ENCODE assay signal across 10 cellular contexts in genomic region chr6:96157018-96157565, GRCh38.
DNase-seq lines count a peak whose midpoint lies in the region; ATAC-seq and TF ChIP-seq lines count a peak whose summit lies in the region.
"Had no signal": no experiment of that assay in that cellular context is flagged by ENCODE, and none has a peak within 500 bp of the region (broad histone marks: within the 10 kb centered on the region; RNA-seq: fewer than 3 reads in every experiment).

No MANE protein-coding gene starts in this region.

- DNase-seq in astrocyte of the spinal cord (ENCODE audit: low read depth, low spot score) (peak; percentile 14), A172 (ENCODE audit: low spot score) (no peak), foreskin fibroblast (no peak), nucleus accumbens (lab: John Stamatoyannopoulos, UW) (no peak)
- no peak for DNase-seq in activated CD4-positive, CD25-positive, alpha-beta regulatory T cell (lab: John Stamatoyannopoulos, UW)
- DNase-seq: kidney; stimulated activated CD4-positive, alpha-beta T cell treated with anti-CD3 and anti-CD28 coated beads, Interleukin-4, amount 100 ng/mL, for 1 hour had no signal

- in situ Hi-C loops in astrocyte of the spinal cord (cut with HindIII; ENCODE audit: low sequenced_read_pairs): no loop called here

- TF ChIP-seq CTCF in astrocyte of the spinal cord (IDR thresholded peaks at IDR 0.05; ENCODE audit: low read depth, low read length) (no peak), foreskin fibroblast (IDR thresholded peaks at IDR 0.05; ENCODE audit: low read depth, low read length) (no peak)

- ATAC-seq in GM18499 (IDR thresholded peaks at IDR 0.05; ENCODE audit: insufficient read depth, unreplicated experiment) (peak; percentile 78), GM19468 (IDR thresholded peaks at IDR 0.05; ENCODE audit: extremely low read depth, unreplicated experiment) (peak; percentile 85), HG03175 (IDR thresholded peaks at IDR 0.05; ENCODE audit: unreplicated experiment) (peak; percentile 97)

- H3K4me3 ChIP-seq in astrocyte of the spinal cord (ENCODE audit: low read depth, low read length): no peak overlapping the region
- no peak overlapping the region for H3K4me3 ChIP-seq in foreskin fibroblast (ENCODE audit: low read depth in 1 of 2, low read length in 2 of 2)
